17 cellular contexts compared by ENCODE assay signal in the genomic region with DNA sequence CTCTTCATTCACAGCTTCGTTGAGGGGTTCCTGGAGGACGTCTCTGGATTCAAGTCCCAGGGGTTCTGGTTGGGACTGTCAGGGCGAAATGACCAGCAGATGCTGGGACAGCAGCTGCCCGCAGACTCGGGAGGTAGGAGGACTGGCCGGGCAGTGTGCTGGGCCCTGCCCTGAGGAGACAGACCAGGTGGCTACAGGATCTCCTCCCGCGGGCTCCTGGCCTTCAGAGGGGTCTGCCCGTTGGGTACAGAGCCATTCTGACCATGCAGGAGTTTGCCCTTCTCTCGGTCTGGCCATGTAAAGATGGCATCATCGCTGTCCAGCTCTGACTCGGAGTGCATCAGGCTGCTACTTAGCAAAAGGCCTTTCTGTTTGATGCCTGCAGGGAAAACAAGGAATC.
DNase-seq lines count a peak whose midpoint lies in the region; TF ChIP-seq lines count a peak whose summit lies in the region.
"Had no signal": no experiment of that assay in that cellular context is flagged by ENCODE, and none has a peak within 500 bp of the region (broad histone marks: within the 10 kb centered on the region; RNA-seq: fewer than 3 reads in every experiment).

No MANE protein-coding gene starts in this region.

- no peaks in the 10 kb centered on the region for H3K9me3 ChIP-seq in ascending aorta
- H3K9me3 ChIP-seq: HAP-1 had no signal

- H3K4me3 ChIP-seq in ascending aorta: no peak overlapping the region
- H3K4me3 ChIP-seq: GM12878, HAP-1 had no signal

- TF ChIP-seq RAD21 in Ishikawa (IDR thresholded peaks at IDR 0.05; ENCODE audit: low read depth): no peak

- TF ChIP-seq CTCF in glutamatergic neuron (IDR thresholded peaks at IDR 0.05; ENCODE audit: partially characterized antibody, unreplicated experiment) (no peak), osteocyte (IDR thresholded peaks at IDR 0.05) (no peak), ascending aorta (IDR thresholded peaks at IDR 0.05) (no peak)

- no peak overlapping the region for H3K4me3 Mint-ChIP-seq in glutamatergic neuron (ENCODE audit: unreplicated experiment)
- H3K4me3 Mint-ChIP-seq in osteocyte (ENCODE audit: unreplicated experiment): no peak overlapping the region
- H3K4me3 Mint-ChIP-seq: CD4-positive, alpha-beta memory T cell; HFFc6 had no signal

- H3K27me3 ChIP-seq in ascending aorta: no peaks in the 10 kb centered on the region

- no peaks in the 10 kb centered on the region for H3K4me1 ChIP-seq in ascending aorta
- H3K4me1 ChIP-seq: HAP-1 had no signal

- H3K9me3 Mint-ChIP-seq in glutamatergic neuron (ENCODE audit: unreplicated experiment): peaks cover 17% of the 10 kb centered on the region
- no peaks in the 10 kb centered on the region for H3K9me3 Mint-ChIP-seq in osteocyte (ENCODE audit: unreplicated experiment)
- H3K9me3 Mint-ChIP-seq: CD4-positive, alpha-beta memory T cell; HFFc6 had no signal

- H3K36me3 Mint-ChIP-seq in glutamatergic neuron (ENCODE audit: unreplicated experiment) (peaks cover 30% of the 10 kb centered on the region), osteocyte (ENCODE audit: unreplicated experiment) (peaks cover 55% of the 10 kb centered on the region)

- peaks cover 33 to 69% of the 10 kb centered on the region in 2 donors for H3K36me3 ChIP-seq in ascending aorta

- TF ChIP-seq EP300 in Ishikawa (IDR thresholded peaks at IDR 0.05; ENCODE audit: borderline replicate concordance): no peak

- H3K27ac Mint-ChIP-seq in glutamatergic neuron (ENCODE audit: unreplicated experiment): peak overlapping the region; percentile 54
- H3K27ac Mint-ChIP-seq in osteocyte (ENCODE audit: unreplicated experiment): no peak overlapping the region
- H3K27ac Mint-ChIP-seq: HFFc6 had no signal

- peaks cover 12% of the 10 kb centered on the region for H3K4me1 Mint-ChIP-seq in glutamatergic neuron (ENCODE audit: low read depth, unreplicated experiment)
- no peaks in the 10 kb centered on the region for H3K4me1 Mint-ChIP-seq in osteocyte (ENCODE audit: unreplicated experiment)

- DNase-seq in glutamatergic neuron: no peak
- DNase-seq in osteocyte (ENCODE audit: extremely low spot score, unreplicated experiment): peak; percentile 69
- DNase-seq in DMS 273 (lab: John Stamatoyannopoulos, UW; ENCODE audit: unreplicated experiment): no peak
- DNase-seq in activated CD4-positive, alpha-beta T cell treated with anti-CD3 and anti-CD28 coated beads for 1 hour: no peak
- no peak for DNase-seq in ascending aorta (ENCODE audit: low spot score in 2 of 2)
- DNase-seq: C1 segment of cervical spinal cord; Calu3; CD4-positive, alpha-beta memory T cell; COR-L47; DMS153; DND-41; GDM1; GOT3; HFFc6 had no signal

- H3K27ac ChIP-seq in ascending aorta: no peak overlapping the region

- peaks cover 14% of the 10 kb centered on the region for H3K27me3 Mint-ChIP-seq in glutamatergic neuron (ENCODE audit: unreplicated experiment)
- no peaks in the 10 kb centered on the region for H3K27me3 Mint-ChIP-seq in osteocyte (ENCODE audit: unreplicated experiment)
- H3K27me3 Mint-ChIP-seq: CD4-positive, alpha-beta memory T cell had no signal

- intact Hi-C loops in ascending aorta (cut with DNase I): no loop called here

TF ChIP-seq in Ishikawa, 13 proteins besides CTCF, POLR2A, EP300 and RAD21:
- no peak for TF ChIP-seq FOXM1 (IDR thresholded peaks at IDR 0.05; ENCODE audit: borderline replicate concordance, low read depth)
- peak; percentile 20; the same call in 1 of the 2 replicates for TF ChIP-seq REST (IDR thresholded peaks at IDR 0.05; ENCODE audit: low read depth)
